Comparison of ENCODE assay signal across 1 cellular context in genomic region chr3:52685285-52685704, GRCh38.
A peak's percentile ranks its signal among the peaks of the same experiment; 100 is the strongest.
TF ChIP-seq lines count a peak whose summit lies in the region.

No MANE protein-coding gene starts in this region.

TF ChIP-seq in HepG2, 621 proteins besides CTCF, POLR2A, EP300 and RAD21 (continued from another document):
- TF ChIP-seq SNAPC5 (CRISPR knock-in tag; IDR thresholded peaks at IDR 0.05; ENCODE audit: borderline replicate concordance) (no peak), HNF4A (CRISPR knock-in tag; IDR thresholded peaks at IDR 0.05) (peak; percentile 26), KDM3A (CRISPR knock-in tag; IDR thresholded peaks at IDR 0.05; ENCODE audit: low read depth) (0 out of 2 replicates have a peak, but pooled peaks have one; percentile 3), MEF2D (CRISPR knock-in tag; IDR thresholded peaks at IDR 0.05) (no peak), MBNL3 (CRISPR knock-in tag; conservative IDR thresholded peaks at IDR 0.05) (no peak), ZFP36 (IDR thresholded peaks at IDR 0.05; ENCODE audit: borderline replicate concordance, low read depth, low read length, partially characterized antibody) (no peak), ZNF674 (CRISPR knock-in tag; IDR thresholded peaks at IDR 0.05; ENCODE audit: low read depth) (no peak), CEBPB (IDR thresholded peaks at IDR 0.05; ENCODE audit: borderline replicate concordance, low read depth, low read length) (no peak), ZFP36L1 (CRISPR knock-in tag; IDR thresholded peaks at IDR 0.05) (no peak), THAP9 (CRISPR knock-in tag; IDR thresholded peaks at IDR 0.05; ENCODE audit: borderline replicate concordance) (no peak), ZNF230 (CRISPR knock-in tag; IDR thresholded peaks at IDR 0.05) (no peak), UBTF (CRISPR knock-in tag; IDR thresholded peaks at IDR 0.05) (no peak), PRDM15 (CRISPR knock-in tag; IDR thresholded peaks at IDR 0.05) (no peak), ZZZ3 (CRISPR knock-in tag; IDR thresholded peaks at IDR 0.05; ENCODE audit: borderline replicate concordance) (no peak), CBX1 (IDR thresholded peaks at IDR 0.05; ENCODE audit: low read depth) (no peak), GABPB1 (CRISPR knock-in tag; IDR thresholded peaks at IDR 0.05) (peak; percentile 6; the same call in 1 of the 2 replicates)
TF ChIP-seq in HepG2: peak in this region for 35.
